ENCODE assay signal across 17 cellular contexts in genomic region chr4:2666722-2667247, GRCh38.
DNase-seq lines count a peak whose midpoint lies in the region; TF ChIP-seq lines count a peak whose summit lies in the region.
"Had no signal": no experiment of that assay in that cellular context is flagged by ENCODE, and none has a peak within 500 bp of the region (broad histone marks: within the 10 kb centered on the region; RNA-seq: fewer than 3 reads in every experiment).

No MANE protein-coding gene starts in this region.

- H3K27me3 Mint-ChIP-seq in activated CD4-positive, alpha-beta T cell treated with anti-CD3 and anti-CD28 coated beads, Interleukin-2, amount 10 ng/mL, durations not matched to agents 24 days and 14 days = no peaks in the 10 kb centered on the region
- H3K27me3 Mint-ChIP-seq in brain = peaks cover 4% of the 10 kb centered on the region

- no peak overlapping the region for H3K4me2 ChIP-seq in Karpas-422 (ENCODE audit: low read depth, low read length, poor library complexity, severe bottlenecking)

- no peak for TF ChIP-seq POLR2A in sigmoid colon (IDR thresholded peaks at IDR 0.05)
- no peak for TF ChIP-seq POLR2A in Peyer's patch (IDR thresholded peaks at IDR 0.05)

- H3K36me3 Mint-ChIP-seq in activated CD4-positive, alpha-beta T cell treated with anti-CD3 and anti-CD28 coated beads, Interleukin-2, amount 10 ng/mL, durations not matched to agents 24 days and 14 days (ENCODE audit: low read depth) = peaks cover 51% of the 10 kb centered on the region
- peaks cover 69% of the 10 kb centered on the region for H3K36me3 Mint-ChIP-seq in brain

- DNase-seq in activated CD4-positive, alpha-beta T cell treated with anti-CD3 and anti-CD28 coated beads, Interleukin-2, amount 10 ng/mL, durations not matched to agents 24 days and 14 days = no peak
- DNase-seq in activated CD4-positive, alpha-beta T cell treated with anti-CD3 and anti-CD28 coated beads, Interleukin-2, amount 50 U/mL, for 1 hour = no peak
- DNase-seq in Karpas-422 = no peak
- DNase-seq in sigmoid colon = no peak
- DNase-seq in Peyer's patch = no peak
- no peak for DNase-seq in dedifferentiated amniotic fluid mesenchymal stem cell (ENCODE audit: extremely low spot score)
- no peak for DNase-seq in NCI-H146 treated with DMSO at 0.1 percent for 48 hours (lab: John Stamatoyannopoulos, UW; ENCODE audit: unreplicated experiment)
- DNase-seq: dermis blood vessel endothelial cell; hypothalamus; left cardiac atrium; NCI-H1092 treated with DMSO at 0.1 percent for 48 hours; NK-92 treated with Interleukin-12 subunit alpha and Interleukin-12 subunit beta, amount 100 ng/mL, for 24 hours; Right ventricle myocardium superior; stimulated activated CD4-positive, alpha-beta T cell treated with anti-CD3 and anti-CD28 coated beads, Interleukin-2, amount 100 ng/mL, for 24 hours; T1000; upper lobe of left lung had no signal

- peaks cover 38% of the 10 kb centered on the region for H3K79me2 ChIP-seq in Karpas-422 (ENCODE audit: low read length)

- H3K9me3 Mint-ChIP-seq in activated CD4-positive, alpha-beta T cell treated with anti-CD3 and anti-CD28 coated beads, Interleukin-2, amount 10 ng/mL, durations not matched to agents 24 days and 14 days = no peaks in the 10 kb centered on the region
- H3K9me3 Mint-ChIP-seq in brain = peaks cover 0 to 2% (median 0%) of the 10 kb centered on the region in 5 experiments

- H3K9me2 ChIP-seq in Karpas-422 (replicated peaks; ENCODE audit: insufficient read depth, low read length) = no peaks in the 10 kb centered on the region

- no peak for TF ChIP-seq EP300 in sigmoid colon (IDR thresholded peaks at IDR 0.05)

- H3K4me3 ChIP-seq in Karpas-422 (ENCODE audit: low read length) (no peak overlapping the region), sigmoid colon (no peak overlapping the region), Peyer's patch (no peak overlapping the region)
- H3K4me3 ChIP-seq: upper lobe of left lung had no signal

- intact Hi-C loops in activated CD4-positive, alpha-beta T cell treated with anti-CD3 and anti-CD28 coated beads, Interleukin-2, amount 10 ng/mL, durations not matched to agents 24 days and 14 days (cut with micrococcal nuclease) = no loop called here
- intact Hi-C loops in sigmoid colon (cut with DNase I) = no loop called here

- 83 to 89% methylated on average over 2 of the region's 2 CpGs for WGBS in sigmoid colon, 2 donors

- H3K4me3 Mint-ChIP-seq in activated CD4-positive, alpha-beta T cell treated with anti-CD3 and anti-CD28 coated beads, Interleukin-2, amount 10 ng/mL, durations not matched to agents 24 days and 14 days = peak overlapping the region; percentile 75
- no peak overlapping the region for H3K4me3 Mint-ChIP-seq in brain

- H3K36me3 ChIP-seq in Karpas-422 (ENCODE audit: insufficient read depth, low read length) (peaks cover 7% of the 10 kb centered on the region; the same call in 1 of the 2 replicates), sigmoid colon (peaks cover 1 to 34% (median 9%) of the 10 kb centered on the region in 4 donors), Peyer's patch (peaks cover 0 to 38% (median 0%) of the 10 kb centered on the region in 3 donors)

- H3K4me1 ChIP-seq in Karpas-422 (ENCODE audit: low read length) (peaks cover 10% of the 10 kb centered on the region), sigmoid colon (peaks cover 0 to 47% (median 28%) of the 10 kb centered on the region in 4 donors), Peyer's patch (peaks cover 0 to 3% (median 0%) of the 10 kb centered on the region in 4 donors)

- H2AFZ ChIP-seq in Karpas-422 (ENCODE audit: low read length) = no peak overlapping the region

- H4K20me1 ChIP-seq in Karpas-422 (ENCODE audit: insufficient read depth, low read depth, low read length) = no peaks in the 10 kb centered on the region

- H3K27ac Mint-ChIP-seq in activated CD4-positive, alpha-beta T cell treated with anti-CD3 and anti-CD28 coated beads, Interleukin-2, amount 10 ng/mL, durations not matched to agents 24 days and 14 days = peak overlapping the region; percentile 83
- peak overlapping the region in 3 of 5 experiments; percentile 2 to 20 (median 4) for H3K27ac Mint-ChIP-seq in brain

- no peak for TF ChIP-seq CTCF in brain (conservative IDR thresholded peaks at IDR 0.05)
- no peak for TF ChIP-seq CTCF in sigmoid colon (IDR thresholded peaks at IDR 0.05)
- TF ChIP-seq CTCF in Peyer's patch (IDR thresholded peaks at IDR 0.05) = no peak

- H3K9ac ChIP-seq in Karpas-422 (ENCODE audit: low read length) = no peak overlapping the region

- peaks cover 24% of the 10 kb centered on the region for H3K4me1 Mint-ChIP-seq in activated CD4-positive, alpha-beta T cell treated with anti-CD3 and anti-CD28 coated beads, Interleukin-2, amount 10 ng/mL, durations not matched to agents 24 days and 14 days
- peaks cover 32% of the 10 kb centered on the region for H3K4me1 Mint-ChIP-seq in brain

- H3K27ac ChIP-seq in Karpas-422 (ENCODE audit: low read length) (peak overlapping the region; percentile 24; the same call in 1 of the 2 replicates), sigmoid colon (peak overlapping the region in 3 of 4 donors; percentile 57 to 69 (median 58)), Peyer's patch (no peak overlapping the region)
- H3K27ac ChIP-seq: upper lobe of left lung had no signal

- no peaks in the 10 kb centered on the region for H3K9me3 ChIP-seq in Karpas-422 (ENCODE audit: low read length)
- H3K9me3 ChIP-seq in sigmoid colon = no peaks in the 10 kb centered on the region
- H3K9me3 ChIP-seq in Peyer's patch = no peaks in the 10 kb centered on the region
- H3K9me3 ChIP-seq: upper lobe of left lung had no signal

- H3K27me3 ChIP-seq in Karpas-422 (ENCODE audit: low read length) (no peaks in the 10 kb centered on the region), sigmoid colon (no peaks in the 10 kb centered on the region), Peyer's patch (no peaks in the 10 kb centered on the region)
- H3K27me3 ChIP-seq: upper lobe of left lung had no signal

Comparison
In these comparisons a context has a peak if more than half of its experiments do, and no peak if none do; other contexts are left out.
1. H3K27ac ChIP-seq: peak in Karpas-422 (single experiment) and sigmoid colon (3 of 4); none in Peyer's patch (0 of 4).